ENCODE assay signal across 9 cellular contexts in the genomic region with DNA sequence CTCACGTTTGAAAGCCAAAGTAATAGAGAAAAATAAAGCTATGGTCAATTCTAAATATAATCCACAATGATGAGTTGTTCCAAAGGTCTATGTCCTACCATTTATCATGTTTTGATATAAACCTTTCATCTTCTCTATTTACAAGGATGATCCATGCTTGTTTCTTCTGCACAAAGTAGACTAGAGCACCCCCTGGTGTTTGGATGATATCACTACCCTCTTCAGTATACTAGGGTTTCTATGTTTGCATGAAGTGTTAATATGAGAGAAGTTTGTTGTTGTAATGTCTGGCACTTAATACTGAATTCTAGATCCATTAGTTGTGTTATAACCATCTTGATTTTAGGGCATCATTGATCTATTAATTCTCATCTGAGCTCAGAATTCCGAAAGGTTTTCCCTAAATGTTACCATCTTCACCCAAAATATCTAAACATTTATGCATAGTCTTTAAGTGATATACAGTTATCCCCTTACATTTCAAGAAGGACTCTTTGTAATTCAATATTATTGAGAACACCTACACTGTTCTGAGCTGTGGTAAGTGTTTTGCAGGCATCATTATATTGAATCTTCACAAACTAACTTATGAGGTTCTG. TPM values are rescaled to one million over a fixed set of nuclear protein-coding genes. Genes with fewer than 3 reads are reported as not detected.
DNase-seq lines count a peak whose midpoint lies in the region; ATAC-seq and TF ChIP-seq lines count a peak whose summit lies in the region.
"Had no signal": no experiment of that assay in that cellular context is flagged by ENCODE, and none has a peak within 500 bp of the region (broad histone marks: within the 10 kb centered on the region; RNA-seq: fewer than 3 reads in every experiment).

No MANE protein-coding gene starts in this region.

- no peaks in the 10 kb centered on the region for H3K27me3 Mint-ChIP-seq in activated T-cell treated with anti-CD3 and anti-CD28 coated beads, Interleukin-2, amount 50 U/mL, for 4 hours (ENCODE audit: low read depth)

- no peak overlapping the region for H3K9ac ChIP-seq in SU-DHL-6 (ENCODE audit: low read length)
- H3K9ac ChIP-seq: BLaER1 treated with 17β-estradiol and CSF1 and Interleukin-3, amounts not matched to agents 10 nM and 100 nM had no signal

- no peaks in the 10 kb centered on the region for H3K27me3 ChIP-seq in SU-DHL-6 (ENCODE audit: low read length)
- H3K27me3 ChIP-seq: BLaER1 treated with 17β-estradiol and CSF1 and Interleukin-3, amounts not matched to agents 10 nM and 100 nM had no signal

- no peaks in the 10 kb centered on the region for H3F3A ChIP-seq in SU-DHL-6 (ENCODE audit: insufficient read depth)

- H3K36me3 Mint-ChIP-seq in activated T-cell treated with anti-CD3 and anti-CD28 coated beads, Interleukin-2, amount 50 U/mL, for 4 hours (ENCODE audit: insufficient read depth) = no peaks in the 10 kb centered on the region

- H3K9me3 ChIP-seq in SU-DHL-6 (ENCODE audit: insufficient read depth, low read length) = no peaks in the 10 kb centered on the region
- H3K9me3 ChIP-seq: BLaER1 treated with 17β-estradiol and CSF1 and Interleukin-3, amounts not matched to agents 10 nM and 100 nM had no signal

- no peaks in the 10 kb centered on the region for H3K36me3 ChIP-seq in SU-DHL-6 (ENCODE audit: low read length)
- H3K36me3 ChIP-seq: BLaER1 treated with 17β-estradiol and CSF1 and Interleukin-3, amounts not matched to agents 10 nM and 100 nM had no signal

- no peaks in the 10 kb centered on the region for H3K4me1 Mint-ChIP-seq in activated T-cell treated with anti-CD3 and anti-CD28 coated beads, Interleukin-2, amount 50 U/mL, for 4 hours (ENCODE audit: low read depth)

- no peak overlapping the region for H3K4me3 ChIP-seq in SU-DHL-6 (ENCODE audit: insufficient read depth, low read length, poor library complexity, severe bottlenecking)
- H3K4me3 ChIP-seq: BLaER1 treated with 17β-estradiol and CSF1 and Interleukin-3, amounts not matched to agents 10 nM and 100 nM had no signal

- DNase-seq in NCI-H345 (lab: John Stamatoyannopoulos, UW) (peak; percentile 3), NCI-H345 treated with DMSO at 0.1 percent for 48 hours (lab: John Stamatoyannopoulos, UW; ENCODE audit: unreplicated experiment) (no peak), NAMALWA (ENCODE audit: low spot score) (peak; percentile 74), iPS-NIHi7 (ENCODE audit: extremely low spot score) (peak; percentile 26), dedifferentiated amniotic fluid mesenchymal stem cell (ENCODE audit: extremely low spot score) (no peak)
- DNase-seq in effector CD4-positive, alpha-beta T cell = no peak
- DNase-seq in activated T-cell treated with anti-CD3 and anti-CD28 coated beads, Interleukin-2, amount 50 U/mL, for 4 hours = no peak

- H3K4me2 ChIP-seq in SU-DHL-6 (ENCODE audit: low read depth, low read length, poor library complexity, severe bottlenecking) = no peak overlapping the region
- H3K4me2 ChIP-seq: BLaER1 treated with 17β-estradiol and CSF1 and Interleukin-3, amounts not matched to agents 10 nM and 100 nM had no signal

- no peak overlapping the region for H2AFZ ChIP-seq in SU-DHL-6 (ENCODE audit: low read depth, low read length, severe bottlenecking)

- H3K9me3 Mint-ChIP-seq in activated T-cell treated with anti-CD3 and anti-CD28 coated beads, Interleukin-2, amount 50 U/mL, for 4 hours = no peaks in the 10 kb centered on the region

- no peak for ATAC-seq in activated T-cell treated with anti-CD3 and anti-CD28 coated beads, Interleukin-2, amount 50 U/mL, for 4 hours

- H4K20me1 ChIP-seq in SU-DHL-6 (ENCODE audit: low read depth, low read length) = no peaks in the 10 kb centered on the region
- H4K20me1 ChIP-seq: BLaER1 treated with 17β-estradiol and CSF1 and Interleukin-3, amounts not matched to agents 10 nM and 100 nM had no signal

- H3K79me2 ChIP-seq in SU-DHL-6 (ENCODE audit: insufficient read depth, low read length) = no peaks in the 10 kb centered on the region

- no peak overlapping the region for H3K4me3 Mint-ChIP-seq in activated T-cell treated with anti-CD3 and anti-CD28 coated beads, Interleukin-2, amount 50 U/mL, for 4 hours

- no peak overlapping the region for H3K27ac ChIP-seq in SU-DHL-6 (ENCODE audit: low read depth, low read length)
- H3K27ac ChIP-seq: BLaER1 treated with 17β-estradiol and CSF1 and Interleukin-3, amounts not matched to agents 10 nM and 100 nM had no signal

- no peaks in the 10 kb centered on the region for H3K9me2 ChIP-seq in SU-DHL-6 (replicated peaks; ENCODE audit: insufficient read depth, low read length)

- TF ChIP-seq CTCF in SU-DHL-6 (IDR thresholded peaks at IDR 0.05; ENCODE audit: insufficient read depth, low read length, poor library complexity, severe bottlenecking) = peak; percentile 64

RNA-seq across cellular contexts. Expression of a gene that starts 21.1 kb away (rescaled TPM):
- not detected for total RNA-seq in activated T-cell treated with anti-CD3 and anti-CD28 coated beads, Interleukin-2, amount 50 U/mL, for 4 hours

RNA-seq across cellular contexts. Expression of a gene that starts 28.2 kb away (rescaled TPM):
- not detected for total RNA-seq in activated T-cell treated with anti-CD3 and anti-CD28 coated beads, Interleukin-2, amount 50 U/mL, for 4 hours

Comparison
In these comparisons a context has a peak if more than half of its experiments do, and no peak if none do; other contexts are left out.
1. DNase-seq: peak in NCI-H345 (single experiment), NAMALWA (single experiment) and iPS-NIHi7 (single experiment); none in NCI-H345 treated with DMSO at 0.1 percent for 48 hours (single experiment), dedifferentiated amniotic fluid mesenchymal stem cell (single experiment), effector CD4-positive, alpha-beta T cell (single experiment) and activated T-cell treated with anti-CD3 and anti-CD28 coated beads, Interleukin-2, amount 50 U/mL, for 4 hours (single experiment).